Comparison of ENCODE assay signal across 30 cellular contexts in genomic region chr2:88125924-88126771, GRCh38. TPM values are rescaled to one million over a fixed set of nuclear protein-coding genes. Genes with fewer than 3 reads are reported as not detected.
"Had no signal": no experiment of that assay in that cellular context is flagged by ENCODE, and none has a peak within 500 bp of the region (broad histone marks: within the 10 kb centered on the region; RNA-seq: fewer than 3 reads in every experiment).

No MANE protein-coding gene starts in this region.

- H3K27ac ChIP-seq: adrenal gland, body of pancreas, cardiac muscle cell, foreskin keratinocyte, heart right ventricle, left lung, pancreas, prostate gland, spleen had no signal

- DNase-seq: activated CD4-positive, alpha-beta T cell treated with anti-CD3 and anti-CD28 coated beads for 36 hours; activated CD4-positive, CD25-positive, alpha-beta regulatory T cell; activated CD8-positive, alpha-beta memory T cell treated with anti-CD3 and anti-CD28 coated beads, Interleukin-2, amount 10 ng/mL, durations not matched to agents 7 days and 5 days; activated CD8-positive, alpha-beta T cell treated with anti-CD3 and anti-CD28 coated beads, Interleukin-2, amount 10 ng/mL, durations not matched to agents 7 days and 5 days; activated T-cell treated with anti-CD3 and anti-CD28 coated beads, Interleukin-2, amount 50 U/mL, for 48 hours; adrenal gland; aorta; body of pancreas; cortex of kidney; endodermal cell; foreskin keratinocyte; heart right ventricle; left lung; mesendoderm; naive B cell; nephron progenitor cell; nucleus accumbens; pancreas; spleen; stimulated activated naive CD4-positive, alpha-beta T cell treated with Interleukin-2 at 50 U/mL for 16 hours had no signal

- H3K27me3 ChIP-seq: body of pancreas, cardiac muscle cell, heart right ventricle, pancreas, tibial nerve had no signal

- H3K4me1 Mint-ChIP-seq: activated CD8-positive, alpha-beta memory T cell treated with anti-CD3 and anti-CD28 coated beads, Interleukin-2, amount 10 ng/mL, durations not matched to agents 7 days and 5 days; endodermal cell; naive B cell had no signal

- H3K4me1 ChIP-seq: adrenal gland, body of pancreas, foreskin keratinocyte, heart right ventricle, left lung, pancreas, prostate gland, spleen, tibial nerve had no signal

- H3K9me3 Mint-ChIP-seq: activated T-helper 2 cell treated with anti-CD3 and anti-CD28 coated beads, Interferon-gamma antibody, Interleukin-2, Interleukin-4, amounts not matched to agents 10 μg/mL and 5 μg/mL and 100 μg/mL, durations not matched to agents 14 hours and 24 hours and 36 hours; endodermal cell; nephron progenitor cell had no signal

- H3K4me3 ChIP-seq: adrenal gland, body of pancreas, cardiac muscle cell, heart right ventricle, left lung, lung, pancreas, prostate gland, spleen had no signal

- H3K4me3 Mint-ChIP-seq: activated CD4-positive, alpha-beta T cell treated with anti-CD3 and anti-CD28 coated beads for 36 hours; activated CD8-positive, alpha-beta memory T cell treated with anti-CD3 and anti-CD28 coated beads, Interleukin-2, amount 10 ng/mL, durations not matched to agents 7 days and 5 days; activated CD8-positive, alpha-beta T cell treated with anti-CD3 and anti-CD28 coated beads, Interleukin-2, amount 10 ng/mL, durations not matched to agents 7 days and 5 days; activated naive CD8-positive, alpha-beta T cell; endodermal cell; naive B cell; nephron progenitor cell had no signal

- ATAC-seq: activated CD4-positive, alpha-beta T cell treated with anti-CD3 and anti-CD28 coated beads for 36 hours; activated CD8-positive, alpha-beta memory T cell treated with anti-CD3 and anti-CD28 coated beads, Interleukin-2, amount 10 ng/mL, durations not matched to agents 7 days and 5 days; activated CD8-positive, alpha-beta T cell treated with anti-CD3 and anti-CD28 coated beads, Interleukin-2, amount 10 ng/mL, durations not matched to agents 7 days and 5 days; body of pancreas; esophagus mucosa; foreskin keratinocyte; heart right ventricle; left lung; pancreas had no signal

- H3K36me3 ChIP-seq: adrenal gland, cardiac muscle cell, heart right ventricle, left lung, pancreas, prostate gland, spleen, tibial nerve had no signal

- H3K9me3 ChIP-seq: adrenal gland, body of pancreas, heart right ventricle, left lung, pancreas, prostate gland, spleen, tibial nerve had no signal

- H3K36me3 Mint-ChIP-seq: activated CD8-positive, alpha-beta memory T cell treated with anti-CD3 and anti-CD28 coated beads, Interleukin-2, amount 10 ng/mL, durations not matched to agents 7 days and 5 days; activated naive CD8-positive, alpha-beta T cell; naive B cell had no signal

- H3K27ac Mint-ChIP-seq: activated CD4-positive, alpha-beta T cell treated with anti-CD3 and anti-CD28 coated beads for 36 hours; activated CD8-positive, alpha-beta memory T cell treated with anti-CD3 and anti-CD28 coated beads, Interleukin-2, amount 10 ng/mL, durations not matched to agents 7 days and 5 days; activated CD8-positive, alpha-beta T cell treated with anti-CD3 and anti-CD28 coated beads, Interleukin-2, amount 10 ng/mL, durations not matched to agents 7 days and 5 days; activated naive CD8-positive, alpha-beta T cell; activated T-helper 2 cell treated with anti-CD3 and anti-CD28 coated beads, Interferon-gamma antibody, Interleukin-2, Interleukin-4, amounts not matched to agents 10 μg/mL and 5 μg/mL and 100 μg/mL, durations not matched to agents 14 hours and 24 hours and 36 hours; endodermal cell; nephron progenitor cell had no signal

RNA-seq across cellular contexts. Expression of gene FABP1, which starts 1.7 kb away (rescaled TPM):
- total RNA-seq: activated CD4-positive, alpha-beta T cell treated with anti-CD3 and anti-CD28 coated beads for 36 hours; activated CD8-positive, alpha-beta memory T cell treated with anti-CD3 and anti-CD28 coated beads, Interleukin-2, amount 10 ng/mL, durations not matched to agents 7 days and 5 days; activated CD8-positive, alpha-beta T cell treated with anti-CD3 and anti-CD28 coated beads, Interleukin-2, amount 10 ng/mL, durations not matched to agents 7 days and 5 days; activated T-helper 2 cell treated with anti-CD3 and anti-CD28 coated beads, Interferon-gamma antibody, Interleukin-2, Interleukin-4, amounts not matched to agents 10 μg/mL and 5 μg/mL and 100 μg/mL, durations not matched to agents 14 hours and 24 hours and 36 hours; aorta; body of pancreas; cardiac muscle cell; endodermal cell; esophagus mucosa; foreskin keratinocyte; heart right ventricle; left lung; mononuclear cell; prostate gland; spleen; T-helper 1 cell treated with Interleukin-12 subunit alpha and Interleukin-12 subunit beta and Interleukin-4 antibody, amounts not matched to agents 30 ng/mL and 1 ng/mL, for 36 hours; temporal lobe; tibial nerve had no signal
- polyA plus RNA-seq: foreskin keratinocyte had no signal

RNA-seq across cellular contexts. Expression of gene THNSL2, which starts 44.0 kb away (rescaled TPM):
- total RNA-seq: activated CD8-positive, alpha-beta T cell treated with anti-CD3 and anti-CD28 coated beads, Interleukin-2, amount 10 ng/mL, durations not matched to agents 7 days and 5 days had no signal

RNA-seq across cellular contexts. Expression of gene SMYD1, which starts 58.5 kb away (rescaled TPM):
- total RNA-seq: activated CD4-positive, alpha-beta T cell treated with anti-CD3 and anti-CD28 coated beads for 36 hours; activated CD8-positive, alpha-beta memory T cell treated with anti-CD3 and anti-CD28 coated beads, Interleukin-2, amount 10 ng/mL, durations not matched to agents 7 days and 5 days; activated CD8-positive, alpha-beta T cell treated with anti-CD3 and anti-CD28 coated beads, Interleukin-2, amount 10 ng/mL, durations not matched to agents 7 days and 5 days; activated T-helper 2 cell treated with anti-CD3 and anti-CD28 coated beads, Interferon-gamma antibody, Interleukin-2, Interleukin-4, amounts not matched to agents 10 μg/mL and 5 μg/mL and 100 μg/mL, durations not matched to agents 14 hours and 24 hours and 36 hours; aorta; body of pancreas; endodermal cell; esophagus mucosa; foreskin keratinocyte; spleen; T-helper 1 cell treated with Interleukin-12 subunit alpha and Interleukin-12 subunit beta and Interleukin-4 antibody, amounts not matched to agents 30 ng/mL and 1 ng/mL, for 36 hours; temporal lobe had no signal
- polyA plus RNA-seq: foreskin keratinocyte, lung, pancreas had no signal
